1 cellular context compared by ENCODE assay signal in the genomic region with DNA sequence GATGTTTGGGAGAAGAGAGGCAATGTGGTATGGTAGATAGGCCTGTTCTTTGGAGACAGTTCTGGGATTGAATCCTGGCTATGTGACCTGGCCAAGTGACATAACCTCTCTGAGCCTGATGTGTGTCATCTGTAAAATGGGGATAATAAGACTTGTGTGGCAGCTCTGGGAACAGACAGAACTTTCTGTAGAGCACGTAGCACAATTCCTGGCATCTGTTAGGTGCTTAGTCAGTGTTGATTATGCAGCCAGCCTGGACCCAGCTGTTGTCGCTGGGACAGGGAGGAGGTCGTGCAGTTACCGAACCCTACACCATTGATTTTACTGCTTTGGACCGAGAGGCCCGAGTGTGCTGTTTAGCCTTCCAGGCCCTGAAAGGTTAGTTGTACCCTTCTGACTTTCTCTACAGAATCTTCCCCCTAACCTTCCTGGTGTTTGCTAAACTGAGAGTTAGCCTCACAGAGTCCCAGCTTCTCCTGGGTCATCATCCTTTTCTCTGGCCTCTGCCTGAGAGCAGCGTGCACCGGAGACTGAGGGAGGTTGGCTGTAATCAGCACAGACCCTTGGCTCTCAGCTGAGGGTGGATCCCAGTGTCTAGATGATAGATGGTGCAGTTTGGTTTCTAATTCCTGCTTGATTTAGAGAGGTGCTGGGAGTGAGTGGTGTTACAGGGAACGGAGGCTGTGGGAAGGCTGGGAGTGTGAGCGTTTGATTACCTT.
TF ChIP-seq lines count a peak whose summit lies in the region.

No MANE protein-coding gene starts in this region.

TF ChIP-seq in H1, 55 proteins besides CTCF, POLR2A, EP300 and RAD21:
- TF ChIP-seq SIX5 (IDR thresholded peaks at IDR 0.05; ENCODE audit: low read depth, low read length), result no peak
- TF ChIP-seq MAFK (IDR thresholded peaks at IDR 0.05; ENCODE audit: low read depth, low read length), result no peak
- TF ChIP-seq FOSL1 (IDR thresholded peaks at IDR 0.05; ENCODE audit: insufficient read depth, low read depth, low read length), result no peak
- no peak for TF ChIP-seq ASH2L (IDR thresholded peaks at IDR 0.05; ENCODE audit: low read length)
- no peak for TF ChIP-seq GTF2F1 (IDR thresholded peaks at IDR 0.05; ENCODE audit: borderline replicate concordance, low read depth, low read length)
- no peak for TF ChIP-seq TCF12 (IDR thresholded peaks at IDR 0.05; ENCODE audit: low read depth, low read length)
- no peak for TF ChIP-seq HDAC6 (IDR thresholded peaks at IDR 0.05; ENCODE audit: low read depth, low read length)
- TF ChIP-seq, protein P1, sequence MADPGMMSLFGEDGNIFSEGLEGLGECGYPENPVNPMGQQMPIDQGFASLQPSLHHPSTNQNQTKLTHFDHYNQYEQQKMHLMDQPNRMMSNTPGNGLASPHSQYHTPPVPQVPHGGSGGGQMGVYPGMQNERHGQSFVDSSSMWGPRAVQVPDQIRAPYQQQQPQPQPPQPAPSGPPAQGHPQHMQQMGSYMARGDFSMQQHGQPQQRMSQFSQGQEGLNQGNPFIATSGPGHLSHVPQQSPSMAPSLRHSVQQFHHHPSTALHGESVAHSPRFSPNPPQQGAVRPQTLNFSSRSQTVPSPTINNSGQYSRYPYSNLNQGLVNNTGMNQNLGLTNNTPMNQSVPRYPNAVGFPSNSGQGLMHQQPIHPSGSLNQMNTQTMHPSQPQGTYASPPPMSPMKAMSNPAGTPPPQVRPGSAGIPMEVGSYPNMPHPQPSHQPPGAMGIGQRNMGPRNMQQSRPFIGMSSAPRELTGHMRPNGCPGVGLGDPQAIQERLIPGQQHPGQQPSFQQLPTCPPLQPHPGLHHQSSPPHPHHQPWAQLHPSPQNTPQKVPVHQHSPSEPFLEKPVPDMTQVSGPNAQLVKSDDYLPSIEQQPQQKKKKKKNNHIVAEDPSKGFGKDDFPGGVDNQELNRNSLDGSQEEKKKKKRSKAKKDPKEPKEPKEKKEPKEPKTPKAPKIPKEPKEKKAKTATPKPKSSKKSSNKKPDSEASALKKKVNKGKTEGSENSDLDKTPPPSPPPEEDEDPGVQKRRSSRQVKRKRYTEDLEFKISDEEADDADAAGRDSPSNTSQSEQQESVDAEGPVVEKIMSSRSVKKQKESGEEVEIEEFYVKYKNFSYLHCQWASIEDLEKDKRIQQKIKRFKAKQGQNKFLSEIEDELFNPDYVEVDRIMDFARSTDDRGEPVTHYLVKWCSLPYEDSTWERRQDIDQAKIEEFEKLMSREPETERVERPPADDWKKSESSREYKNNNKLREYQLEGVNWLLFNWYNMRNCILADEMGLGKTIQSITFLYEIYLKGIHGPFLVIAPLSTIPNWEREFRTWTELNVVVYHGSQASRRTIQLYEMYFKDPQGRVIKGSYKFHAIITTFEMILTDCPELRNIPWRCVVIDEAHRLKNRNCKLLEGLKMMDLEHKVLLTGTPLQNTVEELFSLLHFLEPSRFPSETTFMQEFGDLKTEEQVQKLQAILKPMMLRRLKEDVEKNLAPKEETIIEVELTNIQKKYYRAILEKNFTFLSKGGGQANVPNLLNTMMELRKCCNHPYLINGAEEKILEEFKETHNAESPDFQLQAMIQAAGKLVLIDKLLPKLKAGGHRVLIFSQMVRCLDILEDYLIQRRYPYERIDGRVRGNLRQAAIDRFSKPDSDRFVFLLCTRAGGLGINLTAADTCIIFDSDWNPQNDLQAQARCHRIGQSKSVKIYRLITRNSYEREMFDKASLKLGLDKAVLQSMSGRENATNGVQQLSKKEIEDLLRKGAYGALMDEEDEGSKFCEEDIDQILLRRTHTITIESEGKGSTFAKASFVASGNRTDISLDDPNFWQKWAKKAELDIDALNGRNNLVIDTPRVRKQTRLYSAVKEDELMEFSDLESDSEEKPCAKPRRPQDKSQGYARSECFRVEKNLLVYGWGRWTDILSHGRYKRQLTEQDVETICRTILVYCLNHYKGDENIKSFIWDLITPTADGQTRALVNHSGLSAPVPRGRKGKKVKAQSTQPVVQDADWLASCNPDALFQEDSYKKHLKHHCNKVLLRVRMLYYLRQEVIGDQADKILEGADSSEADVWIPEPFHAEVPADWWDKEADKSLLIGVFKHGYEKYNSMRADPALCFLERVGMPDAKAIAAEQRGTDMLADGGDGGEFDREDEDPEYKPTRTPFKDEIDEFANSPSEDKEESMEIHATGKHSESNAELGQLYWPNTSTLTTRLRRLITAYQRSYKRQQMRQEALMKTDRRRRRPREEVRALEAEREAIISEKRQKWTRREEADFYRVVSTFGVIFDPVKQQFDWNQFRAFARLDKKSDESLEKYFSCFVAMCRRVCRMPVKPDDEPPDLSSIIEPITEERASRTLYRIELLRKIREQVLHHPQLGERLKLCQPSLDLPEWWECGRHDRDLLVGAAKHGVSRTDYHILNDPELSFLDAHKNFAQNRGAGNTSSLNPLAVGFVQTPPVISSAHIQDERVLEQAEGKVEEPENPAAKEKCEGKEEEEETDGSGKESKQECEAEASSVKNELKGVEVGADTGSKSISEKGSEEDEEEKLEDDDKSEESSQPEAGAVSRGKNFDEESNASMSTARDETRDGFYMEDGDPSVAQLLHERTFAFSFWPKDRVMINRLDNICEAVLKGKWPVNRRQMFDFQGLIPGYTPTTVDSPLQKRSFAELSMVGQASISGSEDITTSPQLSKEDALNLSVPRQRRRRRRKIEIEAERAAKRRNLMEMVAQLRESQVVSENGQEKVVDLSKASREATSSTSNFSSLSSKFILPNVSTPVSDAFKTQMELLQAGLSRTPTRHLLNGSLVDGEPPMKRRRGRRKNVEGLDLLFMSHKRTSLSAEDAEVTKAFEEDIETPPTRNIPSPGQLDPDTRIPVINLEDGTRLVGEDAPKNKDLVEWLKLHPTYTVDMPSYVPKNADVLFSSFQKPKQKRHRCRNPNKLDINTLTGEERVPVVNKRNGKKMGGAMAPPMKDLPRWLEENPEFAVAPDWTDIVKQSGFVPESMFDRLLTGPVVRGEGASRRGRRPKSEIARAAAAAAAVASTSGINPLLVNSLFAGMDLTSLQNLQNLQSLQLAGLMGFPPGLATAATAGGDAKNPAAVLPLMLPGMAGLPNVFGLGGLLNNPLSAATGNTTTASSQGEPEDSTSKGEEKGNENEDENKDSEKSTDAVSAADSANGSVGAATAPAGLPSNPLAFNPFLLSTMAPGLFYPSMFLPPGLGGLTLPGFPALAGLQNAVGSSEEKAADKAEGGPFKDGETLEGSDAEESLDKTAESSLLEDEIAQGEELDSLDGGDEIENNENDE (IDR thresholded peaks at IDR 0.05; ENCODE audit: insufficient replicate concordance, low read length), result no peak
- no peak for TF ChIP-seq TEAD4 (IDR thresholded peaks at IDR 0.05; ENCODE audit: low read depth, low read length)
